Comparison of ENCODE assay signal across 1 cellular context in the genomic region with DNA sequence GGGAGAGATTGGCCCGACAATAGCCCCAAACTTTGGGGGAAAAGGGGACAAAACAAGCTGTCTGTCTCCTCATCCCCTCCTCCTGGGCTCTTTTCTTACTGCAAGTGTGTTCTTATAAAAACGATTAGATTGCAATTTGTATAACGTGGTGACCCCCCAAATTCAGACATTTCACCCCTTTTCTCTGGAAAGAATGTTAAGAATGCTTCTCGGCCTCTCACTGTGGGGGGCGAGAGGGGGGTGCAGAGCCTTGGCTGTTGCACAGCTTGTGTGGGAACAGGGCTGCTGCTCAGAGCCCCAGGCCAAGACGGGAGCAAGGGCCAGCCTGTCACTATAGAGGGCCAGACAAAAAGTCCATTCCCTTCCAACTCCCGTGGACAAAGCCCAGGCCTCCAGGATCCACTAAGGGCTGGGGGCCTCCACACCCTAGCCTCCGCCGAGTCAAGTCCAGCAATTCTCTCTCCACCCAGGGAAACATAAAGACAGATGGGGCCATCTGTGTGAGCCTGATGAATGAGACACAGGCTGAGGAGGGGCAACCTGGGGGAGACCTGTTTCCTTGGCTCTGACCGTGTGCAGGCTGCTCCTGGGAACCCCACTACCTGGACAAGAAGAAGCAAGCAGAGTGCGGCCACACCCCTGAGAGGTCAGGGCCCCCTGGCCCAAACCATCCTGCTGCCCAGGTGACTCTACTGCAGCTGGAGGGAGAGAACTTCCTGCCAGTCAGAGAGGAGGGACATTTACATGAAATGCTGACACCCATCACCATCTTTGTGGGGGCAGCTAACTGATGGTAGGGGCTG.
A peak's percentile ranks its signal among the peaks of the same experiment; 100 is the strongest.
TF ChIP-seq lines count a peak whose summit lies in the region.

No MANE protein-coding gene starts in this region.

TF ChIP-seq in H1, 55 proteins besides CTCF, POLR2A, EP300 and RAD21:
- TF ChIP-seq TEAD4 (IDR thresholded peaks at IDR 0.05; ENCODE audit: low read depth, low read length) (peak; percentile 85), JUND (IDR thresholded peaks at IDR 0.05; ENCODE audit: low read length) (no peak), CHD1 (IDR thresholded peaks at IDR 0.05; ENCODE audit: low read depth, low read length) (no peak), SP1 (IDR thresholded peaks at IDR 0.05; ENCODE audit: low read depth, low read length) (0 out of 2 replicates have a peak, but pooled peaks have one; percentile 34), HDAC2 (IDR thresholded peaks at IDR 0.05; ENCODE audit: borderline replicate concordance in 1 of 2, low read depth in 2 of 2, low read length in 2 of 2) (no peak), YY1 (IDR thresholded peaks at IDR 0.05; ENCODE audit: low read depth, low read length) (0 out of 2 replicates have a peak, but pooled peaks have one; percentile 2), KDM5A (IDR thresholded peaks at IDR 0.05; ENCODE audit: low read length) (no peak), TCF12 (IDR thresholded peaks at IDR 0.05; ENCODE audit: low read depth, low read length) (no peak), SIX5 (IDR thresholded peaks at IDR 0.05; ENCODE audit: low read depth, low read length) (no peak), SRF (IDR thresholded peaks at IDR 0.05; ENCODE audit: low read depth, low read length) (no peak)
